12 cellular contexts compared by ENCODE assay signal in the genomic region with DNA sequence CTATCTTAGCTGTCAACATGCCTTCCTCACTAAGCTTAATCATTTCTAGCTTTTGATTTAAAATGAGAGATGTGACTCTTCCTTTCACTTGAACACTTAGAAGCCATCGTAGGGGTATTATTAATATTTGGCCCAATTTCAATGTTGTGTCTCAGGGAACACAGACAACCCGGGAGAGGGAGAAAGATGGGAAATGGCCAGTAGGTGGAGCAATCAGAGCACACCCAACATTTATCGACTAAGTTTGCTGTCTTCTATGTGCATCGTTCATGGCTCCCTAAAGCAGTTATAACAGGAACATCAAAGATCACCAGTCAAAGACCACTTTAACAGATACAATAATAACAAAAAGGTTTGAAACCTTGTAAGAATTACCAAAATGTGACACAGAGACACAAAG.
A peak's percentile ranks its signal among the peaks of the same experiment; 100 is the strongest.
DNase-seq lines count a peak whose midpoint lies in the region; ATAC-seq and TF ChIP-seq lines count a peak whose summit lies in the region.
"Had no signal": no experiment of that assay in that cellular context is flagged by ENCODE, and none has a peak within 500 bp of the region (broad histone marks: within the 10 kb centered on the region; RNA-seq: fewer than 3 reads in every experiment).

No MANE protein-coding gene starts in this region.

- H3K27me3 ChIP-seq in Karpas-422 (ENCODE audit: low read length), result no peaks in the 10 kb centered on the region
- H3K27me3 ChIP-seq: testis had no signal

- peaks cover 56% of the 10 kb centered on the region for H3K79me2 ChIP-seq in Karpas-422 (ENCODE audit: low read length)

- no peaks in the 10 kb centered on the region for H3K9me2 ChIP-seq in Karpas-422 (replicated peaks; ENCODE audit: insufficient read depth, low read length)

- H3K9ac ChIP-seq in Karpas-422 (ENCODE audit: low read length), result no peak overlapping the region

- peaks cover 7% of the 10 kb centered on the region for H3K9me3 Mint-ChIP-seq in neural crest cell
- H3K9me3 Mint-ChIP-seq in stimulated activated naive CD8-positive, alpha-beta T cell treated with anti-CD3 and anti-CD28 coated beads, Interleukin-15, amount 100 ng/mL, for 72 hours, result no peaks in the 10 kb centered on the region

- peaks cover 35% of the 10 kb centered on the region for H3K36me3 Mint-ChIP-seq in neural crest cell (ENCODE audit: low read depth)

- H3K27ac Mint-ChIP-seq in neural crest cell (ENCODE audit: unreplicated experiment), result no peak overlapping the region
- no peak overlapping the region for H3K27ac Mint-ChIP-seq in stimulated activated naive CD8-positive, alpha-beta T cell treated with anti-CD3 and anti-CD28 coated beads, Interleukin-15, amount 100 ng/mL, for 72 hours

- TF ChIP-seq CTCF in GM12864 (IDR thresholded peaks at IDR 0.05; ENCODE audit: low read depth, low read length, missing control alignments), result peak; percentile 20
- TF ChIP-seq CTCF in cardiac fibroblast (IDR thresholded peaks at IDR 0.05; ENCODE audit: low read depth, low read length), result peak; percentile 30
- TF ChIP-seq CTCF in neural crest cell (conservative IDR thresholded peaks at IDR 0.05), result peak; percentile 32

- DNase-seq in GM12864 (ENCODE audit: low read depth) (no peak), Karpas-422 (peak; percentile 54), cardiac fibroblast (ENCODE audit: low read depth in 2 of 2) (peak; percentile 42 to 53), neural crest cell (ENCODE audit: low read depth, low spot score) (no peak), DMS79 treated with DMSO at 0.1 percent for 48 hours (lab: John Stamatoyannopoulos, UW) (no peak)
- no peak for DNase-seq in stimulated activated naive CD8-positive, alpha-beta T cell treated with anti-CD3 and anti-CD28 coated beads, Interleukin-15, amount 100 ng/mL, for 72 hours
- DNase-seq in stimulated activated CD4-positive, alpha-beta T cell treated with anti-CD3 and anti-CD28 coated beads, Interleukin-4, amount 100 ng/mL, for 4 hours, result no peak
- DNase-seq: activated CD8-positive, alpha-beta memory T cell treated with anti-CD3 and anti-CD28 coated beads, Interleukin-2, amount 50 U/mL, for 4 hours; NCI-H524 treated with DMSO at 0.1 percent for 48 hours; T-helper 2 cell; testis had no signal

- no peak overlapping the region for H3K4me2 ChIP-seq in Karpas-422 (ENCODE audit: low read depth, low read length, poor library complexity, severe bottlenecking)

- H3K4me1 Mint-ChIP-seq in neural crest cell, result no peaks in the 10 kb centered on the region
- no peaks in the 10 kb centered on the region for H3K4me1 Mint-ChIP-seq in stimulated activated naive CD8-positive, alpha-beta T cell treated with anti-CD3 and anti-CD28 coated beads, Interleukin-15, amount 100 ng/mL, for 72 hours

- no peaks in the 10 kb centered on the region for H4K20me1 ChIP-seq in Karpas-422 (ENCODE audit: insufficient read depth, low read depth, low read length)

- H3K9me3 ChIP-seq in Karpas-422 (ENCODE audit: low read length), result no peaks in the 10 kb centered on the region
- H3K9me3 ChIP-seq: testis had no signal

- no peak overlapping the region for H2AFZ ChIP-seq in Karpas-422 (ENCODE audit: low read length)

- no peak overlapping the region for H3K4me3 Mint-ChIP-seq in neural crest cell
- no peak overlapping the region for H3K4me3 Mint-ChIP-seq in stimulated activated naive CD8-positive, alpha-beta T cell treated with anti-CD3 and anti-CD28 coated beads, Interleukin-15, amount 100 ng/mL, for 72 hours

- peaks cover 17% of the 10 kb centered on the region for H3K36me3 ChIP-seq in Karpas-422 (ENCODE audit: insufficient read depth, low read length)

- no peaks in the 10 kb centered on the region for H3K4me1 ChIP-seq in Karpas-422 (ENCODE audit: low read length)
- H3K4me1 ChIP-seq: testis had no signal

- no peak for ATAC-seq in stimulated activated naive CD8-positive, alpha-beta T cell treated with anti-CD3 and anti-CD28 coated beads, Interleukin-15, amount 100 ng/mL, for 72 hours

- no peaks in the 10 kb centered on the region for H3K27me3 Mint-ChIP-seq in neural crest cell (ENCODE audit: low read depth)
- H3K27me3 Mint-ChIP-seq in stimulated activated naive CD8-positive, alpha-beta T cell treated with anti-CD3 and anti-CD28 coated beads, Interleukin-15, amount 100 ng/mL, for 72 hours, result no peaks in the 10 kb centered on the region

- H3K27ac ChIP-seq in Karpas-422 (ENCODE audit: low read length), result no peak overlapping the region
- H3K27ac ChIP-seq: testis had no signal

- H3K4me3 ChIP-seq in GM12864 (ENCODE audit: low read depth, low read length) (no peak overlapping the region), Karpas-422 (ENCODE audit: low read length) (no peak overlapping the region), cardiac fibroblast (replicated peaks in 1 of 2; ENCODE audit: low read depth in 2 of 2, low read length in 2 of 2) (no peak overlapping the region)
- H3K4me3 ChIP-seq: lung, testis had no signal

Comparison
In these comparisons a context has a peak if more than half of its experiments do, and no peak if none do; other contexts are left out.
1. DNase-seq: peak in Karpas-422 (single experiment) and cardiac fibroblast (2 of 2); none in GM12864 (single experiment), neural crest cell (single experiment), stimulated activated naive CD8-positive, alpha-beta T cell treated with anti-CD3 and anti-CD28 coated beads, Interleukin-15, amount 100 ng/mL, for 72 hours (0 of 2), DMS79 treated with DMSO at 0.1 percent for 48 hours (single experiment) and stimulated activated CD4-positive, alpha-beta T cell treated with anti-CD3 and anti-CD28 coated beads, Interleukin-4, amount 100 ng/mL, for 4 hours (0 of 2).
2. Peak in every context shown above with its lines, with median percentiles within 50 percentile points of each other: CTCF ChIP-seq.